In the genomic region with DNA sequence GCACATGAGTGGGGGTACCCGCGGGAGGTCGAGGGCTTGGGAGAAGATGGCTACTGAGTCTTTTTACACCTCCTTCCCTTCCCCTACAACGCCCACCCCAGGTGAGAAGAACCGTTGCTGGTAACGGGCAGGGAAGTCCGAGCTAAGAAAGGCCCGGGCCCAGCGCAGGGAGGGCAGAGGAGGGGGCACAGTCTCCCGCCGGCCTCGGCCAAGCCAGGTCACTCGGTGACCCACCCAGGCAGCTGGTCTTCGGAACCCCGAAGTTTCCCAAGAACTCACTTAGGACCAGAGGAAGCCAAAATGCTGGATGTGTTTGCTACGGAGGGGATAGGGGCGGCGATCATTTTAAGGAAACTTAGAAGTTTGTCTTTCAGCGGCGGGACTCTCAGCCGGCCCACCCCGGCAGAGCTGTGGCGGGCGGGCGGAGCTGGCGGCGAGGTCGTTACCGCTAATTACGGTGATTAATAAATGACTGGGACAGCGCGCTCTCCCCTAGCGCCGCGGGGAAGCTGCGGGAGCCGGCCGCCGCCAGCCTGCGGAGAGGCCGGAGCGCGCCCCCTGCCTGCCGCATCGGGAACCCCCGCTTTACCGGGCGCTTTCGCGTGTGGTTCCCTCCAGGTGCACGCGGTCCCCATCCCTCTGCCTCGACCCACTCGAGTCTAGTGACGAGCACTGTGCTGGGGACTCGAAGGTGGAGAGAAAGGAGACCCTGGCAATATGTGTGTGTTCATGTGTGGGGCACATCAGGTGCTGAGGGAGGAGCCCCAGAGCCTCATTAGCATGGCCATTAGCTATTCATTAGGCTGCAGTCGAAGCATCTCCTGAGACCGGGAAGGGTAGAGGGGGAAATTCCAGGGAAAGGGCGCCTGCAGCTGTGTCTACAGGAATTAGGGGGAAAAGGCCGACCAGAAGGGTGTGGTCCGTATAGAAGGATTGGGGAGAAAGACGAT, we compare ENCODE assay signal across 9 cellular contexts. TPM values are rescaled to one million over a fixed set of nuclear protein-coding genes. Genes with fewer than 3 reads are reported as not detected.
DNase-seq lines count a peak whose midpoint lies in the region; ATAC-seq, FAIRE-seq and TF ChIP-seq lines count a peak whose summit lies in the region.
"Had no signal": no experiment of that assay in that cellular context is flagged by ENCODE, and none has a peak within 500 bp of the region (broad histone marks: within the 10 kb centered on the region; RNA-seq: fewer than 3 reads in every experiment).

No MANE protein-coding gene starts in this region.

- peak; percentile 85 for DNase-seq in GM03348 (ENCODE audit: low spot score)
- DNase-seq in HL-60 (ENCODE audit: low read depth in 1 of 2, low spot score in 1 of 2) = peak; percentile 24 to 35
- DNase-seq in activated CD4-positive, alpha-beta T cell treated with anti-CD3 and anti-CD28 coated beads, Interleukin-2, amount 50 U/mL, for 1 hour = peak; percentile 45
- peak; percentile 40 for DNase-seq in mesendoderm
- peak; percentile 58 to 64 for DNase-seq in stimulated activated naive CD8-positive, alpha-beta T cell treated with anti-CD3 and anti-CD28 coated beads, Interleukin-15, amount 100 ng/mL, for 72 hours
- DNase-seq in RCC 7860 (ENCODE audit: low spot score) = no peak

- H2BK120ac ChIP-seq in mesendoderm (ENCODE audit: low read depth, low read length) = no peak overlapping the region

- H3K4me3 ChIP-seq in HL-60 (replicated peaks; ENCODE audit: insufficient read depth, low read length) (no peak overlapping the region), ectodermal cell (ENCODE audit: insufficient read depth, low read depth, low read length) (peak overlapping the region; percentile 40), mesendoderm (ENCODE audit: low read length) (no peak overlapping the region)

- no peak overlapping the region for H2BK15ac ChIP-seq in mesendoderm (replicated peaks; ENCODE audit: low read depth)

- H3K56ac ChIP-seq in mesendoderm (ENCODE audit: low read length) = no peak overlapping the region

- H3K79me1 ChIP-seq in mesendoderm (ENCODE audit: low read length) = no peaks in the 10 kb centered on the region

- no peak overlapping the region for H2AK5ac ChIP-seq in mesendoderm (ENCODE audit: low read length)

- no peaks in the 10 kb centered on the region for H3K9me3 Mint-ChIP-seq in stimulated activated naive CD8-positive, alpha-beta T cell treated with anti-CD3 and anti-CD28 coated beads, Interleukin-15, amount 100 ng/mL, for 72 hours

- peak; percentile 40 for TF ChIP-seq CTCF in HL-60 (IDR thresholded peaks at IDR 0.05; ENCODE audit: insufficient read depth, low read length)

- H2BK5ac ChIP-seq in mesendoderm (ENCODE audit: low read length) = no peak overlapping the region

- no peak overlapping the region for H4K5ac ChIP-seq in mesendoderm (ENCODE audit: low read length)

- FAIRE-seq in RCC 7860 (lab: Jason Lieb, UNC) = no peak

- H3K4me2 ChIP-seq in mesendoderm (ENCODE audit: low read length) = no peak overlapping the region

- peaks cover 56% of the 10 kb centered on the region for H3K4me1 Mint-ChIP-seq in stimulated activated naive CD8-positive, alpha-beta T cell treated with anti-CD3 and anti-CD28 coated beads, Interleukin-15, amount 100 ng/mL, for 72 hours

- no peak overlapping the region for H3K4ac ChIP-seq in mesendoderm (ENCODE audit: low read depth, low read length)

- peaks cover 51% of the 10 kb centered on the region for H3K4me1 ChIP-seq in ectodermal cell (ENCODE audit: control insufficient read depth, insufficient read depth, low read length)
- no peaks in the 10 kb centered on the region for H3K4me1 ChIP-seq in mesendoderm (ENCODE audit: control insufficient read depth, low read depth, low read length)

- peak; percentile 62 for ATAC-seq in stimulated activated naive CD8-positive, alpha-beta T cell treated with anti-CD3 and anti-CD28 coated beads, Interleukin-15, amount 100 ng/mL, for 72 hours
- no peak for ATAC-seq in GM21381 (IDR thresholded peaks at IDR 0.05; ENCODE audit: unreplicated experiment)

- H3K79me2 ChIP-seq in mesendoderm (ENCODE audit: control insufficient read depth, insufficient read depth, low read length) = no peaks in the 10 kb centered on the region

- no peak overlapping the region for H3K27ac ChIP-seq in HL-60 (replicated peaks)
- no peak overlapping the region for H3K27ac ChIP-seq in ectodermal cell (ENCODE audit: insufficient read depth, low read depth, low read length, poor library complexity, severe bottlenecking)
- no peak overlapping the region for H3K27ac ChIP-seq in mesendoderm (ENCODE audit: low read depth, low read length)

- WGBS in ectodermal cell, 2 experiments = 2 to 3% methylated on average over 62 of the region's 62 CpGs
- no CpG with 5 or more reads among the region's 62 CpGs for WGBS in mesendoderm (ENCODE audit: extremely low coverage, insufficient coverage, low lambda C conversion rate)

- H3K36me3 ChIP-seq in ectodermal cell (ENCODE audit: control insufficient read depth, insufficient read depth, low read length) (no peaks in the 10 kb centered on the region), mesendoderm (ENCODE audit: control insufficient read depth, insufficient read depth, low read length) (no peaks in the 10 kb centered on the region)

- no peak overlapping the region for H3K23ac ChIP-seq in mesendoderm (ENCODE audit: low read length)

- peak overlapping the region; percentile 44 to 52 for H3K4me3 Mint-ChIP-seq in stimulated activated naive CD8-positive, alpha-beta T cell treated with anti-CD3 and anti-CD28 coated beads, Interleukin-15, amount 100 ng/mL, for 72 hours

- H4K8ac ChIP-seq in mesendoderm (ENCODE audit: low read depth, low read length) = no peak overlapping the region

- H3K27ac Mint-ChIP-seq in stimulated activated naive CD8-positive, alpha-beta T cell treated with anti-CD3 and anti-CD28 coated beads, Interleukin-15, amount 100 ng/mL, for 72 hours = peak overlapping the region in 1 of 2 donors; percentile 42

- no peaks in the 10 kb centered on the region for H3K9me3 ChIP-seq in ectodermal cell (ENCODE audit: control insufficient read depth, low read length)

- no peak overlapping the region for H3K18ac ChIP-seq in mesendoderm (ENCODE audit: low read length)

- no peak overlapping the region for H3K9ac ChIP-seq in mesendoderm (ENCODE audit: low read length)

- H3K27me3 ChIP-seq in HL-60 (ENCODE audit: insufficient read depth, poor library complexity, severe bottlenecking) (peaks cover 87% of the 10 kb centered on the region), ectodermal cell (ENCODE audit: control insufficient read depth, insufficient read depth, low read length, poor library complexity, severe bottlenecking) (peaks cover 96% of the 10 kb centered on the region), mesendoderm (ENCODE audit: insufficient read depth, low read length, poor library complexity) (peaks cover 87% of the 10 kb centered on the region)

- H3K27me3 Mint-ChIP-seq in stimulated activated naive CD8-positive, alpha-beta T cell treated with anti-CD3 and anti-CD28 coated beads, Interleukin-15, amount 100 ng/mL, for 72 hours = peaks cover 100% of the 10 kb centered on the region

RNA-seq across cellular contexts. Expression of gene ROBO3, which starts 0.9 kb away (rescaled TPM):
- polyA plus RNA-seq in ectodermal cell (2013, experiment 1 of 4) = 65.7 TPM
- 60.0 TPM for polyA plus RNA-seq in ectodermal cell (2013, experiment 2 of 4)
- 57.7 TPM for polyA plus RNA-seq in ectodermal cell (2013, experiment 3 of 4)
- polyA plus RNA-seq in ectodermal cell (2013, experiment 4 of 4) = 68.4 TPM
- polyA plus RNA-seq in mesendoderm (2013, experiment 1 of 2) = 7.8 TPM
- 7.7 TPM for polyA plus RNA-seq in mesendoderm (2013, experiment 2 of 2)

RNA-seq across cellular contexts. Expression of gene ROBO4, which starts 31.5 kb away (rescaled TPM):
- not detected for polyA plus RNA-seq in ectodermal cell (2013, experiment 1 of 4)
- polyA plus RNA-seq in ectodermal cell (2013, experiment 2 of 4) = 0.20 TPM
- not detected for polyA plus RNA-seq in ectodermal cell (2013, experiment 3 of 4)
- polyA plus RNA-seq in ectodermal cell (2013, experiment 4 of 4) = not detected
- polyA plus RNA-seq in mesendoderm (2013, experiment 1 of 2) = not detected
- not detected for polyA plus RNA-seq in mesendoderm (2013, experiment 2 of 2)

RNA-seq across cellular contexts. Expression of gene HEPN1, which starts 52.9 kb away (rescaled TPM):
- not detected for polyA plus RNA-seq in ectodermal cell (2013, experiment 1 of 4)
- polyA plus RNA-seq in ectodermal cell (2013, experiment 2 of 4) = not detected
- polyA plus RNA-seq in ectodermal cell (2013, experiment 3 of 4) = not detected
- not detected for polyA plus RNA-seq in ectodermal cell (2013, experiment 4 of 4)
- polyA plus RNA-seq in mesendoderm (2013, experiment 1 of 2) = not detected
- not detected for polyA plus RNA-seq in mesendoderm (2013, experiment 2 of 2)
- polyA plus RNA-seq: urinary bladder had no signal
